2 cellular contexts compared by ENCODE assay signal in genomic region chr15:69222002-69222474, GRCh38.
TF ChIP-seq lines count a peak whose summit lies in the region.

No MANE protein-coding gene starts in this region.

TF ChIP-seq in WTC11, 78 proteins besides CTCF, POLR2A, EP300 and RAD21:
- TF ChIP-seq ZNF425 (CRISPR knock-in tag; conservative IDR thresholded peaks at IDR 0.05): no peak
- TF ChIP-seq SOX15 (CRISPR knock-in tag; IDR thresholded peaks at IDR 0.05): no peak
- no peak for TF ChIP-seq FOXK1 (CRISPR knock-in tag; IDR thresholded peaks at IDR 0.05)
- TF ChIP-seq GABPB1 (CRISPR knock-in tag; IDR thresholded peaks at IDR 0.05): peak; percentile 29; the same call in 1 of the 2 replicates

TF ChIP-seq in HepG2, 621 proteins besides CTCF, POLR2A, EP300 and RAD21 (continued from another document and continues in another):
- no peak for TF ChIP-seq CEBPZ (IDR thresholded peaks at IDR 0.05; ENCODE audit: low read length)
- TF ChIP-seq ZNF619 (CRISPR knock-in tag; IDR thresholded peaks at IDR 0.05): no peak
- TF ChIP-seq TFDP1 (CRISPR knock-in tag; IDR thresholded peaks at IDR 0.05; ENCODE audit: borderline replicate concordance): peak; percentile 65; the same call in 1 of the 2 replicates
- TF ChIP-seq E2F1 (CRISPR knock-in tag; IDR thresholded peaks at IDR 0.05): no peak
- TF ChIP-seq ZNF777 (CRISPR knock-in tag; IDR thresholded peaks at IDR 0.05): no peak
- TF ChIP-seq TEF (CRISPR knock-in tag; IDR thresholded peaks at IDR 0.05): no peak
- TF ChIP-seq MXI1 (IDR thresholded peaks at IDR 0.05; ENCODE audit: borderline replicate concordance, low read depth, low read length): no peak
- TF ChIP-seq ZBTB40 (IDR thresholded peaks at IDR 0.05): no peak
- TF ChIP-seq ZBTB40 (CRISPR knock-in tag; IDR thresholded peaks at IDR 0.05): peak; percentile 54; the same call in 1 of the 2 replicates
- no peak for TF ChIP-seq RNF219 (CRISPR knock-in tag; IDR thresholded peaks at IDR 0.05)
- no peak for TF ChIP-seq RBM39 (IDR thresholded peaks at IDR 0.05; ENCODE audit: low read depth, low read length, poor library complexity, severe bottlenecking)
- TF ChIP-seq THYN1 (CRISPR knock-in tag; IDR thresholded peaks at IDR 0.05; ENCODE audit: borderline replicate concordance, low read depth): no peak
- no peak for TF ChIP-seq PCBP2 (optimal IDR thresholded peaks at IDR 0.05; ENCODE audit: low read depth, low read length, poor library complexity, severe bottlenecking)
- TF ChIP-seq NFAT5 (CRISPR knock-in tag; IDR thresholded peaks at IDR 0.05): no peak
- no peak for TF ChIP-seq REST (IDR thresholded peaks at IDR 0.05; ENCODE audit: borderline replicate concordance in 1 of 2, low read depth in 1 of 2, low read length in 2 of 2)
- TF ChIP-seq PCBP1 (IDR thresholded peaks at IDR 0.05; ENCODE audit: borderline replicate concordance, low read depth, low read length): no peak
- TF ChIP-seq REPIN1 (CRISPR knock-in tag; IDR thresholded peaks at IDR 0.05; ENCODE audit: borderline replicate concordance, low read depth): 0 out of 2 replicates have a peak, but pooled peaks have one; percentile 62
- no peak for TF ChIP-seq ETV6 (CRISPR knock-in tag; conservative IDR thresholded peaks at IDR 0.05)
- TF ChIP-seq ZNF441 (CRISPR knock-in tag; IDR thresholded peaks at IDR 0.05; ENCODE audit: borderline replicate concordance): peak; percentile 87; the same call in 1 of the 2 replicates
- no peak for TF ChIP-seq HOXA3 (CRISPR knock-in tag; IDR thresholded peaks at IDR 0.05)
